9 cellular contexts compared by ENCODE assay signal in the genomic region with DNA sequence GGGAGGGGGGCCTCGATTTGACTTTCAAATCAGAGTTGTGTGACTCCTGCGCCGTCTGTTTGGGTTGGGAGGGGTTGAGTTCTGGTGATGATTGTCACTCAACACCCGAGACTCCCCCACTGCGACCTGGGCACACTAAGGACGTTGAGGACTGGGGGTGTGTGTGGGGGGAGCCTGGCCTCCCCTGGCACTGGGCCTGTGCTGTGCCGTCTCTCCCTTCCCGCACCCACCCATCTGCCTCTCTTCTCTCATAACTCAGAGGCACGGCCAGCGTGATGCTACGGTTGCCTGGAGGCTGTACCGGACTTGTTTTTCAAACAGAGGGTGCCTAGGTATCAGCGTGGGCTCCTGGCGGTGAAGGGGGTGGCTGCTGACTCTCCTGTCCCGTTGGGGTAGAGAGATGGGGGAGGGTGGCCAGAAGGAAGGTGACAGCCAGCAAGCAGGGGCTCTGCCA. TPM values are rescaled to one million over a fixed set of nuclear protein-coding genes. Genes with fewer than 3 reads are reported as not detected.
DNase-seq lines count a peak whose midpoint lies in the region; ATAC-seq and TF ChIP-seq lines count a peak whose summit lies in the region.
"Had no signal": no experiment of that assay in that cellular context is flagged by ENCODE, and none has a peak within 500 bp of the region (broad histone marks: within the 10 kb centered on the region; RNA-seq: fewer than 3 reads in every experiment).

No MANE protein-coding gene starts in this region.

- peak overlapping the region; percentile 93 for H3K4me3 Mint-ChIP-seq in central memory CD8-positive, alpha-beta T cell

- H3K4me1 ChIP-seq in ACC112 (ENCODE audit: control insufficient read depth, insufficient read depth, low read length, unreplicated experiment), result peaks cover 18% of the 10 kb centered on the region
- peaks cover 21% of the 10 kb centered on the region for H3K4me1 ChIP-seq in HUES6 (ENCODE audit: control insufficient read depth, insufficient read depth, low read length)
- H3K4me1 ChIP-seq in muscle layer of colon (ENCODE audit: insufficient read depth, low read length), result peaks cover 16% of the 10 kb centered on the region

- H3K9ac ChIP-seq in HUES6 (ENCODE audit: low read length) (peak overlapping the region; percentile 8), muscle layer of colon (ENCODE audit: low read length) (peak overlapping the region; percentile 21)

- DNase-seq in central memory CD8-positive, alpha-beta T cell (ENCODE audit: low spot score in 2 of 2), result no peak
- no peak for DNase-seq in D341Med (ENCODE audit: low spot score)
- no peak for DNase-seq in NCI-H146 (lab: John Stamatoyannopoulos, UW)
- DNase-seq in omental fat pad (ENCODE audit: low spot score), result no peak
- no peak for DNase-seq in stimulated activated CD4-positive, alpha-beta T cell treated with anti-CD3 and anti-CD28 coated beads, Interleukin-2, amount 100 ng/mL, for 24 hours
- DNase-seq: NCI-H345 had no signal

- no peak overlapping the region for H3K27ac ChIP-seq in ACC112 (ENCODE audit: low read depth, low read length)
- H3K27ac ChIP-seq in HUES6 (ENCODE audit: low read depth, low read length), result no peak overlapping the region
- peak overlapping the region; percentile 89 for H3K27ac ChIP-seq in muscle layer of colon (ENCODE audit: low read depth, low read length)

- no peaks in the 10 kb centered on the region for H3K27me3 Mint-ChIP-seq in central memory CD8-positive, alpha-beta T cell

- H3K79me2 ChIP-seq in ACC112 (ENCODE audit: control insufficient read depth, insufficient read depth, low read length, unreplicated experiment), result peaks cover 22% of the 10 kb centered on the region

- 0 out of 2 replicates have a peak, but pooled peaks cover 4% of the 10 kb centered on the region for H3K36me3 ChIP-seq in ACC112 (ENCODE audit: insufficient read depth, low read length)
- peaks cover 7% of the 10 kb centered on the region; the same call in 1 of the 2 replicates for H3K36me3 ChIP-seq in HUES6 (ENCODE audit: control insufficient read depth, insufficient read depth, low read length)
- no peaks in the 10 kb centered on the region for H3K36me3 ChIP-seq in muscle layer of colon (ENCODE audit: insufficient read depth, low read length)

- H3K4me3 ChIP-seq in ACC112 (ENCODE audit: low read depth, low read length) (peak overlapping the region; percentile 98), HUES6 (ENCODE audit: low read depth, low read length) (peak overlapping the region; percentile 88), muscle layer of colon (ENCODE audit: low read depth in 1 of 2, low read length in 2 of 2) (peak overlapping the region; percentile 72)

- H3K36me3 Mint-ChIP-seq in central memory CD8-positive, alpha-beta T cell (ENCODE audit: insufficient read depth), result peaks cover 8% of the 10 kb centered on the region

- TF ChIP-seq CTCF in omental fat pad (IDR thresholded peaks at IDR 0.05), result no peak

- no peak overlapping the region for H3K27ac Mint-ChIP-seq in central memory CD8-positive, alpha-beta T cell (ENCODE audit: low read depth)

- peaks cover 55% of the 10 kb centered on the region for H3K4me1 Mint-ChIP-seq in central memory CD8-positive, alpha-beta T cell

- no peak overlapping the region for H2AFZ ChIP-seq in ACC112 (ENCODE audit: low read length, unreplicated experiment)

- H3K27me3 ChIP-seq in ACC112 (ENCODE audit: insufficient read depth, low read length), result no peaks in the 10 kb centered on the region
- peaks cover 16% of the 10 kb centered on the region for H3K27me3 ChIP-seq in HUES6 (ENCODE audit: control insufficient read depth, insufficient read depth, low read length)
- no peaks in the 10 kb centered on the region for H3K27me3 ChIP-seq in muscle layer of colon (ENCODE audit: control insufficient read depth in 1 of 2, insufficient read depth in 2 of 2, low read length in 2 of 2)

- no peaks in the 10 kb centered on the region for H3K9me3 ChIP-seq in HUES6 (ENCODE audit: control insufficient read depth, insufficient read depth, low read depth, low read length)
- H3K9me3 ChIP-seq in muscle layer of colon (ENCODE audit: low read length), result no peaks in the 10 kb centered on the region

- no peak for ATAC-seq in central memory CD8-positive, alpha-beta T cell (replicated peaks; ENCODE audit: extremely low read depth, poor library complexity, severe bottlenecking)
- no peak for ATAC-seq in omental fat pad (ENCODE audit: low FRiP score)

- no peaks in the 10 kb centered on the region for H3K9me3 Mint-ChIP-seq in central memory CD8-positive, alpha-beta T cell

RNA-seq across cellular contexts. Expression of gene PFKFB3, which starts 56.7 kb away (rescaled TPM):
- 1,000 to 10,000 TPM in 1 of 4 donors, 100 to 1,000 TPM in 3; 213 to 1,086 (median 354) TPM for total RNA-seq in omental fat pad

RNA-seq across cellular contexts. Expression of gene RBM17, which starts 57.2 kb away (rescaled TPM):
- 10 to 100 TPM; 58.2 to 97.9 (median 80.0) TPM for total RNA-seq in omental fat pad
